ENCODE assay signal across 25 cellular contexts in genomic region chr19:6608950-6609349, GRCh38. TPM values are rescaled to one million over a fixed set of nuclear protein-coding genes. Genes with fewer than 3 reads are reported as not detected.
DNase-seq lines count a peak whose midpoint lies in the region; ATAC-seq, FAIRE-seq and TF ChIP-seq lines count a peak whose summit lies in the region.
"Had no signal": no experiment of that assay in that cellular context is flagged by ENCODE, and none has a peak within 500 bp of the region (broad histone marks: within the 10 kb centered on the region; RNA-seq: fewer than 3 reads in every experiment).

No MANE protein-coding gene starts in this region.

- POLR2A ChIA-PET in K562 (lab: Yijun Ruan, JAX) = interaction anchor here (1.0 to 1.5 kb wide), 2 partner anchors 8 to 72 kb away, joined by 3 to 5 read pairs; no protein-coding TSS in a partner anchor

- H3K79me2 ChIP-seq in H9 (ENCODE audit: insufficient read depth, low read length) (no peaks in the 10 kb centered on the region), K562 (ENCODE audit: control insufficient read depth, insufficient read depth, low read length) (no peaks in the 10 kb centered on the region; the same call in 2 of the 3 replicates)

- H3K4ac ChIP-seq in H9 (ENCODE audit: low read depth, low read length) = no peak overlapping the region

- no peaks in the 10 kb centered on the region for H3K23me2 ChIP-seq in H9 (ENCODE audit: insufficient read length, low read depth, low read length, poor library complexity, severe bottlenecking)

- DNase-seq in GM12865 (ENCODE audit: low read depth) (peak; percentile 86), H9 (no peak), K562 (ENCODE audit: extremely low read depth in 1 of 4, low spot score in 3 of 4) (no peak), MG63 (no peak), substantia nigra (lab: John Stamatoyannopoulos, UW) (no peak)
- DNase-seq in stimulated activated effector memory CD8-positive, alpha-beta T cell treated with anti-CD3 and anti-CD28 coated beads, Interleukin-12 subunit alpha, Interleukin-12 subunit beta, amount 100 ng/mL, for 72 hours (ENCODE audit: low spot score in 2 of 2) = peak in 1 of 2 donors; percentile 51
- DNase-seq: activated CD4-positive, alpha-beta T cell treated with anti-CD3 and anti-CD28 coated beads for 48 hours; aorta; caudate nucleus; COR-L47; dorsolateral prefrontal cortex; foreskin fibroblast; left ventricle myocardium superior; NCI-H2081; NCI-H446; nephron progenitor cell; posterior cingulate gyrus; stimulated activated CD8-positive, alpha-beta memory T cell treated with anti-CD3 and anti-CD28 coated beads, Interleukin-4, amount 100 ng/mL, for 48 hours; uterus had no signal

- no peak overlapping the region for H2BK120ac ChIP-seq in H9 (ENCODE audit: low read depth, low read length, poor library complexity, severe bottlenecking)

- H3K4me3 ChIP-seq in GM12865 (ENCODE audit: low read depth, low read length) (peak overlapping the region; percentile 2; the same call in 1 of the 2 replicates), K562 (no peak overlapping the region), MG63 (no peak overlapping the region)
- H3K4me3 ChIP-seq: dorsolateral prefrontal cortex, uterus had no signal

- ATAC-seq in K562 (no peak), GM19324 (IDR thresholded peaks at IDR 0.05; ENCODE audit: low FRiP score, unreplicated experiment) (no peak)
- ATAC-seq in stimulated activated effector memory CD8-positive, alpha-beta T cell treated with anti-CD3 and anti-CD28 coated beads, Interleukin-12 subunit alpha, Interleukin-12 subunit beta, amount 100 ng/mL, for 72 hours = peak; percentile 65
- ATAC-seq: HepG2, left ventricle myocardium superior had no signal

- no peak overlapping the region for H3K23ac ChIP-seq in H9 (ENCODE audit: insufficient read length, low read depth, low read length)

- H4K5ac ChIP-seq in H9 (ENCODE audit: insufficient read length, low read depth, low read length) = no peak overlapping the region

- H3K4me2 ChIP-seq in H9 (ENCODE audit: insufficient read depth, insufficient read length, low read length) (no peak overlapping the region), K562 (ENCODE audit: insufficient read depth, low read length) (no peak overlapping the region)

- no peak overlapping the region for H3K56ac ChIP-seq in H9 (ENCODE audit: insufficient read length, low read depth, low read length)

- H3K27ac ChIP-seq in H9 (ENCODE audit: insufficient read length, low read depth, low read length) (no peak overlapping the region), K562 (ENCODE audit: extremely low read depth, low read depth, low read length) (no peak overlapping the region), substantia nigra (ENCODE audit: low read depth, low read length, poor library complexity, severe bottlenecking) (no peak overlapping the region)
- H3K27ac ChIP-seq: dorsolateral prefrontal cortex, uterus had no signal

- H3K9ac ChIP-seq in H9 (ENCODE audit: extremely low read depth, insufficient read length, low read length) (no peak overlapping the region), K562 (ENCODE audit: insufficient read depth in 1 of 2, low read depth in 2 of 2, low read length in 2 of 2) (no peak overlapping the region)

- H2BK12ac ChIP-seq in H9 (ENCODE audit: insufficient read length, low read depth, low read length) = no peak overlapping the region

- no peak overlapping the region for H2AK5ac ChIP-seq in H9 (ENCODE audit: insufficient read length, low read length)

- no peak overlapping the region for H4K91ac ChIP-seq in H9 (ENCODE audit: insufficient read length, low read depth, low read length)

- H3K18ac ChIP-seq in H9 (ENCODE audit: insufficient read length, low read depth, low read length) = no peak overlapping the region

- H2BK20ac ChIP-seq in H9 (ENCODE audit: low read depth, low read length, poor library complexity, severe bottlenecking) = no peak overlapping the region

- H2BK15ac ChIP-seq in H9 (ENCODE audit: low read depth, low read length) = no peak overlapping the region

- TF ChIP-seq CTCF in GM12865 (IDR thresholded peaks at IDR 0.05; ENCODE audit: insufficient read depth, low read depth, low read length, missing control alignments) (no peak), H9 (conservative IDR thresholded peaks at IDR 0.05) (no peak), K562 (IDR thresholded peaks at IDR 0.05 in 2 of 3, conservative IDR thresholded peaks at IDR 0.05 in 1 of 3; ENCODE audit: insufficient read depth in 2 of 3, low read depth in 1 of 3, low read length in 3 of 3) (no peak)

- peak overlapping the region; percentile 10 for H2AFZ ChIP-seq in H9 (ENCODE audit: low read length)
- 0 out of 2 replicates have a peak overlapping the region, but pooled peaks have one; percentile 53 for H2AFZ ChIP-seq in K562 (ENCODE audit: low read depth, low read length)

- TF ChIP-seq RAD21 in K562 (CRISPR knock-in tag; conservative IDR thresholded peaks at IDR 0.05 in 1 of 2, IDR thresholded peaks at IDR 0.05 in 1 of 2) = no peak

- no peak overlapping the region for H3K27ac Mint-ChIP-seq in H9
- H3K27ac Mint-ChIP-seq in stimulated activated effector memory CD8-positive, alpha-beta T cell treated with anti-CD3 and anti-CD28 coated beads, Interleukin-12 subunit alpha, Interleukin-12 subunit beta, amount 100 ng/mL, for 72 hours = no peak overlapping the region
- H3K27ac Mint-ChIP-seq: activated T-helper 1 cell treated with anti-CD3 and anti-CD28 coated beads, Interleukin-12 subunit alpha, Interleukin-12 subunit beta, Interleukin-2, Interleukin-4 antibody, amounts not matched to agents 30 ng/mL and 10 ng/mL and 1 ng/mL, durations not matched to agents 14 hours and 24 hours and 36 hours; nephron progenitor cell; T-helper 1 cell treated with Interleukin-12 subunit alpha and Interleukin-12 subunit beta and Interleukin-4 antibody, amounts not matched to agents 30 μg/mL and 1 μg/mL, for 36 hours had no signal

- H3K9me3 ChIP-seq in H9 (ENCODE audit: control insufficient read depth, low read depth, low read length) (no peaks in the 10 kb centered on the region), K562 (replicated peaks; ENCODE audit: control insufficient read depth, insufficient read depth, low read depth, low read length) (no peaks in the 10 kb centered on the region), MG63 (no peaks in the 10 kb centered on the region)
- H3K9me3 ChIP-seq: uterus had no signal

- in situ Hi-C loops in K562 (cut with MboI) = no loop called here

- no peak for TF ChIP-seq EP300 in K562 (IDR thresholded peaks at IDR 0.05; ENCODE audit: low read length)

- H4K20me1 ChIP-seq in H9 (ENCODE audit: control insufficient read depth, insufficient read depth, insufficient read length) = no peaks in the 10 kb centered on the region
- H4K20me1 ChIP-seq in K562 (replicated peaks; ENCODE audit: control insufficient read depth, insufficient read depth, low read length) = no peaks in the 10 kb centered on the region

- no peak overlapping the region for H3K4me3 Mint-ChIP-seq in H9
- H3K4me3 Mint-ChIP-seq in stimulated activated effector memory CD8-positive, alpha-beta T cell treated with anti-CD3 and anti-CD28 coated beads, Interleukin-12 subunit alpha, Interleukin-12 subunit beta, amount 100 ng/mL, for 72 hours = no peak overlapping the region
- H3K4me3 Mint-ChIP-seq: activated T-helper 1 cell treated with anti-CD3 and anti-CD28 coated beads, Interleukin-12 subunit alpha, Interleukin-12 subunit beta, Interleukin-2, Interleukin-4 antibody, amounts not matched to agents 30 ng/mL and 10 ng/mL and 1 ng/mL, durations not matched to agents 14 hours and 24 hours and 36 hours; nephron progenitor cell; T-helper 1 cell treated with Interleukin-12 subunit alpha and Interleukin-12 subunit beta and Interleukin-4 antibody, amounts not matched to agents 30 μg/mL and 1 μg/mL, for 36 hours had no signal

- H3K79me1 ChIP-seq in H9 (ENCODE audit: insufficient read depth, low read depth, low read length, poor library complexity, severe bottlenecking) = no peaks in the 10 kb centered on the region

- peak; percentile 59 for FAIRE-seq in K562 (lab: Jason Lieb, UNC)
- FAIRE-seq: HepG2 had no signal

- H3K36me3 Mint-ChIP-seq in H9 (ENCODE audit: insufficient read depth in 1 of 3, low read depth in 3 of 3) = no peaks in the 10 kb centered on the region
- peaks cover 9% of the 10 kb centered on the region for H3K36me3 Mint-ChIP-seq in stimulated activated effector memory CD8-positive, alpha-beta T cell treated with anti-CD3 and anti-CD28 coated beads, Interleukin-12 subunit alpha, Interleukin-12 subunit beta, amount 100 ng/mL, for 72 hours

- no TSS peak for BruUV-seq in K562 (replicated peaks; lab: Mats Ljungman, UMichigan)

- CTCF ChIA-PET in K562 (lab: Yijun Ruan, JAX; ENCODE audit: low intra/inter-chr PET ratio) = no interaction called here

- intact Hi-C loops in K562 (cut with micrococcal nuclease) = no loop called here

- H3K4me1 ChIP-seq in H9 (ENCODE audit: insufficient read depth, low read length) (no peaks in the 10 kb centered on the region), K562 (replicated peaks in 1 of 2; ENCODE audit: control insufficient read depth in 2 of 2, insufficient read depth in 2 of 2, low read length in 2 of 2) (peaks cover 3 to 5% of the 10 kb centered on the region in 2 experiments; a peak in 3 of 5 replicates)
- H3K4me1 ChIP-seq: uterus had no signal

- H3K14ac ChIP-seq in H9 (ENCODE audit: insufficient read depth, low read length) = no peak overlapping the region

- H3K9me1 ChIP-seq in K562 (ENCODE audit: control insufficient read depth, insufficient read depth, low read length) = no peaks in the 10 kb centered on the region

- H3K4me1 Mint-ChIP-seq in H9 = 0 out of 4 replicates have a peak, but pooled peaks cover 0 to 2% of the 10 kb centered on the region in 2 experiments
- H3K4me1 Mint-ChIP-seq in stimulated activated effector memory CD8-positive, alpha-beta T cell treated with anti-CD3 and anti-CD28 coated beads, Interleukin-12 subunit alpha, Interleukin-12 subunit beta, amount 100 ng/mL, for 72 hours = peaks cover 42% of the 10 kb centered on the region
- H3K4me1 Mint-ChIP-seq: nephron progenitor cell had no signal

- peaks cover 18% of the 10 kb centered on the region for H3K27me3 Mint-ChIP-seq in H9 (ENCODE audit: low read depth)

- no CpG with 5 or more reads among the region's 5 CpGs for WGBS in H9 (ENCODE audit: extremely low coverage, insufficient read length, low lambda C conversion rate)
- 19% methylated on average over 5 of the region's 5 CpGs for WGBS in K562 (ENCODE audit: insufficient coverage, low coverage, missing lambda C conversion rate)

- no peak overlapping the region for H4K8ac ChIP-seq in H9 (replicated peaks; ENCODE audit: insufficient read length, low read depth, low read length)

- no peak overlapping the region for H2BK5ac ChIP-seq in H9 (ENCODE audit: insufficient read length, low read length)

- H3K27me3 ChIP-seq in H9 (ENCODE audit: insufficient read depth, low read length) (no peaks in the 10 kb centered on the region), K562 (ENCODE audit: control insufficient read depth in 2 of 2, insufficient read depth in 2 of 2, low read length in 2 of 2) (peaks cover 3 to 4% of the 10 kb centered on the region in 2 experiments; a peak in 2 of 5 replicates), MG63 (no peaks in the 10 kb centered on the region)
- H3K27me3 ChIP-seq: uterus had no signal

- H3K36me3 ChIP-seq in K562 (ENCODE audit: control insufficient read depth, insufficient read depth, low read length) = no peaks in the 10 kb centered on the region
- no peaks in the 10 kb centered on the region for H3K36me3 ChIP-seq in MG63
- H3K36me3 ChIP-seq: uterus had no signal

- peaks cover 0 to 65% of the 10 kb centered on the region in 2 experiments; a peak in 2 of 5 replicates for H3K9me3 Mint-ChIP-seq in H9
- H3K9me3 Mint-ChIP-seq in stimulated activated effector memory CD8-positive, alpha-beta T cell treated with anti-CD3 and anti-CD28 coated beads, Interleukin-12 subunit alpha, Interleukin-12 subunit beta, amount 100 ng/mL, for 72 hours = no peaks in the 10 kb centered on the region
- H3K9me3 Mint-ChIP-seq: activated T-helper 1 cell treated with anti-CD3 and anti-CD28 coated beads, Interleukin-12 subunit alpha, Interleukin-12 subunit beta, Interleukin-2, Interleukin-4 antibody, amounts not matched to agents 30 ng/mL and 10 ng/mL and 1 ng/mL, durations not matched to agents 14 hours and 24 hours and 36 hours; T-helper 1 cell treated with Interleukin-12 subunit alpha and Interleukin-12 subunit beta and Interleukin-4 antibody, amounts not matched to agents 30 μg/mL and 1 μg/mL, for 36 hours had no signal

- H3T11ph ChIP-seq in H9 (ENCODE audit: low read length) = no peak overlapping the region

- no peak for TF ChIP-seq POLR2A in K562 (conservative IDR thresholded peaks at IDR 0.05)

RNA-seq across cellular contexts. Expression of gene CD70, which starts 18.0 kb away (rescaled TPM):
- 1.2 and 1.3 TPM in 2 replicates for total RNA-seq in H9 (2021)
- 0.60 and 0.67 TPM in 2 replicates for total RNA-seq in K562 (2011; cell fraction: chromatin; rRNA removed; ENCODE audit: low replicate concordance)
- 0.50 TPM in 1 of 2 replicates, not detected in the other for total RNA-seq in K562 (2011; cell fraction: nucleolus; rRNA removed)
- total RNA-seq in K562 (2011; cell fraction: nucleoplasm; rRNA removed) = not detected in 2 replicates
- total RNA-seq in K562 (2014; rRNA removed) = not detected in 2 replicates
- total RNA-seq in K562 (2014; rRNA removed; fragmentation: Illumina TruSeq; extraction: Trizol) = not detected in 2 replicates
- 0.33 and 0.64 TPM in 2 replicates for total RNA-seq in K562 (2015; rRNA removed; fragmentation: Illumina TruSeq; extraction: Trizol)
- 0.58 and 1.5 TPM in 2 replicates for total RNA-seq in K562 (2021)
- polyA plus RNA-seq in K562 (2011; rRNA removed) = 0.33 and 1.6 TPM in 2 replicates
- polyA plus RNA-seq in K562 (2011; cell fraction: cytosol; rRNA removed) = 1.00 and 2.4 TPM in 2 replicates
- 1.7 and 2.5 TPM in 2 replicates for polyA plus RNA-seq in K562 (2011; cell fraction: nucleus; rRNA removed)
- 0.36 and 3.3 TPM in 2 replicates for polyA plus RNA-seq in K562 (2012)
- 0.64 TPM in 1 of 2 replicates, not detected in the other for polyA plus RNA-seq in K562 (2014; fragmentation: Illumina TruSeq; extraction: Trizol)
- polyA plus RNA-seq in K562 (2014; fragmentation: Nextera tagmentation; extraction: Ambion mirVana) = under 1 TPM in 1 of 2 experiments, not detected in 1; 0.06 TPM
- polyA plus RNA-seq in K562 (2014; rRNA removed) = 0.32 and 0.42 TPM in 2 replicates
- not detected in 2 replicates for polyA minus RNA-seq in K562 (2011; rRNA and poly(A)+ RNA removed)
- polyA minus RNA-seq in K562 (2011; cell fraction: cytosol; rRNA and poly(A)+ RNA removed) = 2.8 TPM in 1 of 2 replicates, not detected in the other
- 0.40 and 1.1 TPM in 2 replicates for polyA minus RNA-seq in K562 (2011; cell fraction: nucleus; rRNA and poly(A)+ RNA removed)
- total RNA-seq in MG63 (2014; rRNA removed; shearing (Covaris generic); ENCODE audit: low replicate concordance) = 17.2 and 32.7 TPM in 2 replicates
- total RNA-seq: HepG2, left ventricle myocardium superior, SK-MEL-5, temporal lobe had no signal
- polyA plus RNA-seq: aorta had no signal
